In the genomic region with DNA sequence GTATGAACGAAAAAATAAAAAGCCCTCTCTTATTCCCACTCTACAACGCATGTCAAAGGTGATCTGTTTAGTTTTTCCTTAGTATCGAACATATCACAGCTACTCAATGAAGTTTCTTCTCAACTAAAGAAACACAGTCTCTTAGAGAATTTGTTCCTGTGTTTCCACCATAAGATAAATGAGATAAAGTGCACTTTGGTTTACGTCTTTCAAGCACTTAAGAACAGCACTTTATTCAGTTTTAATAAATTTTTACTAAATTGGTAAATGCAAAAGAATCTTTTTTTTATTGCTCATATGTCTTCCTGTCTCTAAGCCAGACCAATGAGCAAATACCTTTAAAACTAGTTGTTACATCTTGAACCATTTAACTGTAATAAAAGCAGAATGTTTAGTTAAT, we compare ENCODE assay signal across 31 cellular contexts. TPM values are rescaled to one million over a fixed set of nuclear protein-coding genes. Genes with fewer than 3 reads are reported as not detected.
"Had no signal": no experiment of that assay in that cellular context is flagged by ENCODE, and none has a peak within 500 bp of the region (broad histone marks: within the 10 kb centered on the region; RNA-seq: fewer than 3 reads in every experiment).

No MANE protein-coding gene starts in this region.

- H3K27me3 ChIP-seq: ascending aorta, body of pancreas, brain microvascular endothelial cell, breast epithelium had no signal

- H3K9me3 ChIP-seq: ascending aorta, body of pancreas, breast epithelium had no signal

- DNase-seq: activated CD4-positive, alpha-beta memory T cell treated with anti-CD3 and anti-CD28 coated beads, Interleukin-2, amount 10 ng/mL, durations not matched to agents 7 days and 5 days; activated CD4-positive, alpha-beta T cell treated with anti-CD3 and anti-CD28 coated beads for 1 hour; activated CD4-positive, alpha-beta T cell treated with anti-CD3 and anti-CD28 coated beads for 36 hours; activated CD4-positive, alpha-beta T cell treated with anti-CD3 and anti-CD28 coated beads for 48 hours; activated CD4-positive, alpha-beta T cell treated with anti-CD3 and anti-CD28 coated beads, Interleukin-2, amount 10 ng/mL, durations not matched to agents 7 days and 5 days; activated CD4-positive, alpha-beta T cell treated with anti-CD3 and anti-CD28 coated beads, Interleukin-2, amount 50 U/mL, for 48 hours; activated CD4-positive, CD25-positive, alpha-beta regulatory T cell; activated CD8-positive, alpha-beta memory T cell treated with anti-CD3 and anti-CD28 coated beads for 24 hours; activated CD8-positive, alpha-beta memory T cell treated with anti-CD3 and anti-CD28 coated beads, Interleukin-2, amount 10 ng/mL, durations not matched to agents 7 days and 5 days; activated CD8-positive, alpha-beta memory T cell treated with anti-CD3 and anti-CD28 coated beads, Interleukin-2, amount 50 U/mL, for 48 hours; activated CD8-positive, alpha-beta T cell treated with anti-CD3 and anti-CD28 coated beads, Interleukin-2, amount 10 ng/mL, durations not matched to agents 7 days and 5 days; activated effector memory CD4-positive, alpha-beta T cell treated with Interleukin-2 at 50 U/mL for 16 hours; activated gamma-delta T cell; activated naive CD4-positive, alpha-beta T cell treated with anti-CD3 and anti-CD28 coated beads, Interleukin-2, amount 10 ng/mL, durations not matched to agents 7 days and 5 days; activated naive CD4-positive, alpha-beta T cell treated with Interleukin-2 at 50 U/mL for 16 hours; activated naive CD8-positive, alpha-beta T cell treated with anti-CD3 and anti-CD28 coated beads, Interleukin-2, amount 10 ng/mL, durations not matched to agents 7 days and 5 days; activated naive CD8-positive, alpha-beta T cell treated with anti-CD3 and anti-CD28 coated beads, Interleukin-2, amount 50 U/mL, for 24 hours; activated T-cell treated with anti-CD3 and anti-CD28 coated beads, Interleukin-2, amount 50 U/mL, for 24 hours; activated T-cell treated with anti-CD3 and anti-CD28 coated beads, Interleukin-2, amount 50 U/mL, for 48 hours; amygdala; anterior cingulate cortex; body of pancreas; brain microvascular endothelial cell; central memory CD4-positive, alpha-beta T cell; T-helper 1 cell; T-helper 2 cell; T-helper 9 cell; WERI-Rb-1 had no signal

- H3K36me3 ChIP-seq: WERI-Rb-1 had no signal

- H3K4me3 ChIP-seq: ascending aorta, body of pancreas, breast epithelium had no signal

- H3K27ac ChIP-seq: ascending aorta, body of pancreas, brain microvascular endothelial cell, breast epithelium, WERI-Rb-1 had no signal

- H3K4me1 ChIP-seq: ascending aorta, body of pancreas, breast epithelium had no signal

RNA-seq across cellular contexts. Expression of a gene that starts 29.7 kb away (rescaled TPM):
- total RNA-seq: activated CD4-positive, alpha-beta memory T cell treated with anti-CD3 and anti-CD28 coated beads, Interleukin-2, amount 10 ng/mL, durations not matched to agents 7 days and 5 days; activated CD4-positive, alpha-beta T cell treated with anti-CD3 and anti-CD28 coated beads for 36 hours; activated CD4-positive, alpha-beta T cell treated with anti-CD3 and anti-CD28 coated beads, Interleukin-2, amount 10 ng/mL, durations not matched to agents 7 days and 5 days; activated CD8-positive, alpha-beta memory T cell treated with anti-CD3 and anti-CD28 coated beads, Interleukin-2, amount 10 ng/mL, durations not matched to agents 7 days and 5 days; activated CD8-positive, alpha-beta T cell treated with anti-CD3 and anti-CD28 coated beads, Interleukin-2, amount 10 ng/mL, durations not matched to agents 7 days and 5 days; activated naive CD8-positive, alpha-beta T cell treated with anti-CD3 and anti-CD28 coated beads, Interleukin-2, amount 10 ng/mL, durations not matched to agents 7 days and 5 days; activated T-helper 2 cell treated with anti-CD3 and anti-CD28 coated beads, Interferon-gamma antibody, Interleukin-2, Interleukin-4, amounts not matched to agents 10 μg/mL and 5 μg/mL and 100 μg/mL, durations not matched to agents 14 hours and 24 hours and 36 hours had no signal
